Comparison of ENCODE assay signal across 23 cellular contexts in genomic region chr14:57957441-57957840, GRCh38.
"Had no signal": no experiment of that assay in that cellular context is flagged by ENCODE, and none has a peak within 500 bp of the region (broad histone marks: within the 10 kb centered on the region; RNA-seq: fewer than 3 reads in every experiment).

No MANE protein-coding gene starts in this region.

- H3K4me3 ChIP-seq: SJSA1, SK-N-MC had no signal

- H3K4me1 ChIP-seq: SJSA1 had no signal

- H3K36me3 ChIP-seq: SJSA1 had no signal

- ATAC-seq: Panc1, PC-3, Right ventricle myocardium inferior had no signal

- H3K9me3 ChIP-seq: SJSA1 had no signal

- H3K27ac ChIP-seq: RWPE1, SJSA1, SK-N-MC had no signal

- H3K27me3 ChIP-seq: SJSA1 had no signal

- DNase-seq: KBM-7, MV-4-11, NCI-H1048, NCI-H1105, NCI-H1417, NCI-H146, NCI-H1694 treated with DMSO at 0.1 percent for 48 hours, NCI-H1930, NCI-H2081 treated with DMSO at 0.1 percent for 48 hours, NCI-H2171, NCI-H226, NCI-H446, NCI-H510A, NCI-H524 treated with DMSO at 0.1 percent for 48 hours, NCI-H69, NCI-H774, PC-3, SHP77 treated with DMSO at 0.1 percent for 48 hours had no signal
